1 cellular context compared by ENCODE assay signal in the genomic region with DNA sequence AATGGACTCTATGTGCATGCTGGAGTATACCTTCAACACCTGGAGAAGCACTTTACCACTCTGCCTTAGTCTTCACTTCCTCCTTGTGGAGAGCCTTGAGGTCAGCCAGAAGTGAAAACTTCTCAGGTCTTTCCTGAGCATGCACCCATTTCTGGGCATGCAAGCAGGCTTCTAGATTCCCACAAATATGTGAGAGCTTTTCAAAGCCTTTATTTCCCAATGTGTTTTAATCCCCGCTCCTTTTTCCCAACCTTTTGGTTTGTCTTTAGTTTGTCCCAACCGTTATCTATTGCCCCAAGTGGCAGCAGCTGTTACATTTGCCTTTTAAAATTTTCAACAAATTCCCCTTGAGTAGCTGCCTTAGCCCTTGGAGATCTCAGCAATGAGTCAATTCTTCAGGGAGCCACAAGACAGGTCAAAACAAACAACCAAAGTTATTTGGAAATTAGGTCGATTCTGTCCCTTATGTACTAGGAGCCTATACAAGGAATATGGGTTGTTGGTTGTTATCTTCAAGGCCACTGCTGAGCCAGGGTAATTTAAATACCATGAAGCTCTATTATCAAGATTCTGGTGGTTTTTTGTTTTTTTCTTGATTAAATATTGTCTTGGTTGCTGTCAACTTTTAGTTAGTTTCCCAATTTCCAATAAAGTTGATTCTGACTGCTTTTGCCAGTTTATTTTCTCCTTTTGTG.
TF ChIP-seq lines count a peak whose summit lies in the region.

No MANE protein-coding gene starts in this region.

TF ChIP-seq in K562, 482 proteins besides CTCF, POLR2A, EP300 and RAD21 (continued from another document and continues in another):
- TF ChIP-seq, protein P1, sequence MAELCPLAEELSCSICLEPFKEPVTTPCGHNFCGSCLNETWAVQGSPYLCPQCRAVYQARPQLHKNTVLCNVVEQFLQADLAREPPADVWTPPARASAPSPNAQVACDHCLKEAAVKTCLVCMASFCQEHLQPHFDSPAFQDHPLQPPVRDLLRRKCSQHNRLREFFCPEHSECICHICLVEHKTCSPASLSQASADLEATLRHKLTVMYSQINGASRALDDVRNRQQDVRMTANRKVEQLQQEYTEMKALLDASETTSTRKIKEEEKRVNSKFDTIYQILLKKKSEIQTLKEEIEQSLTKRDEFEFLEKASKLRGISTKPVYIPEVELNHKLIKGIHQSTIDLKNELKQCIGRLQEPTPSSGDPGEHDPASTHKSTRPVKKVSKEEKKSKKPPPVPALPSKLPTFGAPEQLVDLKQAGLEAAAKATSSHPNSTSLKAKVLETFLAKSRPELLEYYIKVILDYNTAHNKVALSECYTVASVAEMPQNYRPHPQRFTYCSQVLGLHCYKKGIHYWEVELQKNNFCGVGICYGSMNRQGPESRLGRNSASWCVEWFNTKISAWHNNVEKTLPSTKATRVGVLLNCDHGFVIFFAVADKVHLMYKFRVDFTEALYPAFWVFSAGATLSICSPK (IDR thresholded peaks at IDR 0.05; ENCODE audit: borderline replicate concordance), result no peak
- TF ChIP-seq HDAC8 (tag; IDR thresholded peaks at IDR 0.05) (no peak), ZNF79 (CRISPR knock-in tag; IDR thresholded peaks at IDR 0.05; ENCODE audit: low read depth) (no peak), BMI1 (IDR thresholded peaks at IDR 0.05; ENCODE audit: low read length) (no peak), ZNF75A (CRISPR knock-in tag; IDR thresholded peaks at IDR 0.05) (no peak), NUFIP1 (IDR thresholded peaks at IDR 0.05; ENCODE audit: partially characterized antibody) (no peak), ZNF551 (CRISPR knock-in tag; IDR thresholded peaks at IDR 0.05) (no peak), CSDE1 (IDR thresholded peaks at IDR 0.05) (no peak), FOXP1 (CRISPR knock-in tag; IDR thresholded peaks at IDR 0.05) (no peak), POLR3A (IDR thresholded peaks at IDR 0.05; ENCODE audit: borderline replicate concordance, extremely low read depth, insufficient read depth, insufficient read length) (no peak), SOX6 (IDR thresholded peaks at IDR 0.05) (no peak)
- TF ChIP-seq, protein P2, sequence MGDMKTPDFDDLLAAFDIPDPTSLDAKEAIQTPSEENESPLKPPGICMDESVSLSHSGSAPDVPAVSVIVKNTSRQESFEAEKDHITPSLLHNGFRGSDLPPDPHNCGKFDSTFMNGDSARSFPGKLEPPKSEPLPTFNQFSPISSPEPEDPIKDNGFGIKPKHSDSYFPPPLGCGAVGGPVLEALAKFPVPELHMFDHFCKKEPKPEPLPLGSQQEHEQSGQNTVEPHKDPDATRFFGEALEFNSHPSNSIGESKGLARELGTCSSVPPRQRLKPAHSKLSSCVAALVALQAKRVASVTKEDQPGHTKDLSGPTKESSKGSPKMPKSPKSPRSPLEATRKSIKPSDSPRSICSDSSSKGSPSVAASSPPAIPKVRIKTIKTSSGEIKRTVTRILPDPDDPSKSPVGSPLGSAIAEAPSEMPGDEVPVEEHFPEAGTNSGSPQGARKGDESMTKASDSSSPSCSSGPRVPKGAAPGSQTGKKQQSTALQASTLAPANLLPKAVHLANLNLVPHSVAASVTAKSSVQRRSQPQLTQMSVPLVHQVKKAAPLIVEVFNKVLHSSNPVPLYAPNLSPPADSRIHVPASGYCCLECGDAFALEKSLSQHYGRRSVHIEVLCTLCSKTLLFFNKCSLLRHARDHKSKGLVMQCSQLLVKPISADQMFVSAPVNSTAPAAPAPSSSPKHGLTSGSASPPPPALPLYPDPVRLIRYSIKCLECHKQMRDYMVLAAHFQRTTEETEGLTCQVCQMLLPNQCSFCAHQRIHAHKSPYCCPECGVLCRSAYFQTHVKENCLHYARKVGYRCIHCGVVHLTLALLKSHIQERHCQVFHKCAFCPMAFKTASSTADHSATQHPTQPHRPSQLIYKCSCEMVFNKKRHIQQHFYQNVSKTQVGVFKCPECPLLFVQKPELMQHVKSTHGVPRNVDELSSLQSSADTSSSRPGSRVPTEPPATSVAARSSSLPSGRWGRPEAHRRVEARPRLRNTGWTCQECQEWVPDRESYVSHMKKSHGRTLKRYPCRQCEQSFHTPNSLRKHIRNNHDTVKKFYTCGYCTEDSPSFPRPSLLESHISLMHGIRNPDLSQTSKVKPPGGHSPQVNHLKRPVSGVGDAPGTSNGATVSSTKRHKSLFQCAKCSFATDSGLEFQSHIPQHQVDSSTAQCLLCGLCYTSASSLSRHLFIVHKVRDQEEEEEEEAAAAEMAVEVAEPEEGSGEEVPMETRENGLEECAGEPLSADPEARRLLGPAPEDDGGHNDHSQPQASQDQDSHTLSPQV (IDR thresholded peaks at IDR 0.05), result peak; percentile 45; the same call in 1 of the 2 replicates
- TF ChIP-seq, protein P3, sequence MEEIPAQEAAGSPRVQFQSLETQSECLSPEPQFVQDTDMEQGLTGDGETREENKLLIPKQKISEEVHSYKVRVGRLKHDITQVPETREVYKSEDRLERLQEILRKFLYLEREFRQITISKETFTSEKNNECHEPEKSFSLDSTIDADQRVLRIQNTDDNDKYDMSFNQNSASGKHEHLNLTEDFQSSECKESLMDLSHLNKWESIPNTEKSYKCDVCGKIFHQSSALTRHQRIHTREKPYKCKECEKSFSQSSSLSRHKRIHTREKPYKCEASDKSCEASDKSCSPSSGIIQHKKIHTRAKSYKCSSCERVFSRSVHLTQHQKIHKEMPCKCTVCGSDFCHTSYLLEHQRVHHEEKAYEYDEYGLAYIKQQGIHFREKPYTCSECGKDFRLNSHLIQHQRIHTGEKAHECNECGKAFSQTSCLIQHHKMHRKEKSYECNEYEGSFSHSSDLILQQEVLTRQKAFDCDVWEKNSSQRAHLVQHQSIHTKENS (CRISPR knock-in tag; IDR thresholded peaks at IDR 0.05), result no peak
- TF ChIP-seq, protein P4, sequence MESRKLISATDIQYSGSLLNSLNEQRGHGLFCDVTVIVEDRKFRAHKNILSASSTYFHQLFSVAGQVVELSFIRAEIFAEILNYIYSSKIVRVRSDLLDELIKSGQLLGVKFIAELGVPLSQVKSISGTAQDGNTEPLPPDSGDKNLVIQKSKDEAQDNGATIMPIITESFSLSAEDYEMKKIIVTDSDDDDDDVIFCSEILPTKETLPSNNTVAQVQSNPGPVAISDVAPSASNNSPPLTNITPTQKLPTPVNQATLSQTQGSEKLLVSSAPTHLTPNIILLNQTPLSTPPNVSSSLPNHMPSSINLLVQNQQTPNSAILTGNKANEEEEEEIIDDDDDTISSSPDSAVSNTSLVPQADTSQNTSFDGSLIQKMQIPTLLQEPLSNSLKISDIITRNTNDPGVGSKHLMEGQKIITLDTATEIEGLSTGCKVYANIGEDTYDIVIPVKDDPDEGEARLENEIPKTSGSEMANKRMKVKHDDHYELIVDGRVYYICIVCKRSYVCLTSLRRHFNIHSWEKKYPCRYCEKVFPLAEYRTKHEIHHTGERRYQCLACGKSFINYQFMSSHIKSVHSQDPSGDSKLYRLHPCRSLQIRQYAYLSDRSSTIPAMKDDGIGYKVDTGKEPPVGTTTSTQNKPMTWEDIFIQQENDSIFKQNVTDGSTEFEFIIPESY (CRISPR knock-in tag; IDR thresholded peaks at IDR 0.05), result no peak
- TF ChIP-seq, protein P5, sequence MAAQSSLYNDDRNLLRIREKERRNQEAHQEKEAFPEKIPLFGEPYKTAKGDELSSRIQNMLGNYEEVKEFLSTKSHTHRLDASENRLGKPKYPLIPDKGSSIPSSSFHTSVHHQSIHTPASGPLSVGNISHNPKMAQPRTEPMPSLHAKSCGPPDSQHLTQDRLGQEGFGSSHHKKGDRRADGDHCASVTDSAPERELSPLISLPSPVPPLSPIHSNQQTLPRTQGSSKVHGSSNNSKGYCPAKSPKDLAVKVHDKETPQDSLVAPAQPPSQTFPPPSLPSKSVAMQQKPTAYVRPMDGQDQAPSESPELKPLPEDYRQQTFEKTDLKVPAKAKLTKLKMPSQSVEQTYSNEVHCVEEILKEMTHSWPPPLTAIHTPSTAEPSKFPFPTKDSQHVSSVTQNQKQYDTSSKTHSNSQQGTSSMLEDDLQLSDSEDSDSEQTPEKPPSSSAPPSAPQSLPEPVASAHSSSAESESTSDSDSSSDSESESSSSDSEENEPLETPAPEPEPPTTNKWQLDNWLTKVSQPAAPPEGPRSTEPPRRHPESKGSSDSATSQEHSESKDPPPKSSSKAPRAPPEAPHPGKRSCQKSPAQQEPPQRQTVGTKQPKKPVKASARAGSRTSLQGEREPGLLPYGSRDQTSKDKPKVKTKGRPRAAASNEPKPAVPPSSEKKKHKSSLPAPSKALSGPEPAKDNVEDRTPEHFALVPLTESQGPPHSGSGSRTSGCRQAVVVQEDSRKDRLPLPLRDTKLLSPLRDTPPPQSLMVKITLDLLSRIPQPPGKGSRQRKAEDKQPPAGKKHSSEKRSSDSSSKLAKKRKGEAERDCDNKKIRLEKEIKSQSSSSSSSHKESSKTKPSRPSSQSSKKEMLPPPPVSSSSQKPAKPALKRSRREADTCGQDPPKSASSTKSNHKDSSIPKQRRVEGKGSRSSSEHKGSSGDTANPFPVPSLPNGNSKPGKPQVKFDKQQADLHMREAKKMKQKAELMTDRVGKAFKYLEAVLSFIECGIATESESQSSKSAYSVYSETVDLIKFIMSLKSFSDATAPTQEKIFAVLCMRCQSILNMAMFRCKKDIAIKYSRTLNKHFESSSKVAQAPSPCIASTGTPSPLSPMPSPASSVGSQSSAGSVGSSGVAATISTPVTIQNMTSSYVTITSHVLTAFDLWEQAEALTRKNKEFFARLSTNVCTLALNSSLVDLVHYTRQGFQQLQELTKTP (IDR thresholded peaks at IDR 0.05; ENCODE audit: low read depth in 1 of 2, partially characterized antibody in 2 of 2), result peak in 1 of 2 experiments; percentile 14
- TF ChIP-seq, protein P6, sequence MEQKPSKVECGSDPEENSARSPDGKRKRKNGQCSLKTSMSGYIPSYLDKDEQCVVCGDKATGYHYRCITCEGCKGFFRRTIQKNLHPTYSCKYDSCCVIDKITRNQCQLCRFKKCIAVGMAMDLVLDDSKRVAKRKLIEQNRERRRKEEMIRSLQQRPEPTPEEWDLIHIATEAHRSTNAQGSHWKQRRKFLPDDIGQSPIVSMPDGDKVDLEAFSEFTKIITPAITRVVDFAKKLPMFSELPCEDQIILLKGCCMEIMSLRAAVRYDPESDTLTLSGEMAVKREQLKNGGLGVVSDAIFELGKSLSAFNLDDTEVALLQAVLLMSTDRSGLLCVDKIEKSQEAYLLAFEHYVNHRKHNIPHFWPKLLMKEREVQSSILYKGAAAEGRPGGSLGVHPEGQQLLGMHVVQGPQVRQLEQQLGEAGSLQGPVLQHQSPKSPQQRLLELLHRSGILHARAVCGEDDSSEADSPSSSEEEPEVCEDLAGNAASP (IDR thresholded peaks at IDR 0.05), result no peak
- TF ChIP-seq, protein P7, sequence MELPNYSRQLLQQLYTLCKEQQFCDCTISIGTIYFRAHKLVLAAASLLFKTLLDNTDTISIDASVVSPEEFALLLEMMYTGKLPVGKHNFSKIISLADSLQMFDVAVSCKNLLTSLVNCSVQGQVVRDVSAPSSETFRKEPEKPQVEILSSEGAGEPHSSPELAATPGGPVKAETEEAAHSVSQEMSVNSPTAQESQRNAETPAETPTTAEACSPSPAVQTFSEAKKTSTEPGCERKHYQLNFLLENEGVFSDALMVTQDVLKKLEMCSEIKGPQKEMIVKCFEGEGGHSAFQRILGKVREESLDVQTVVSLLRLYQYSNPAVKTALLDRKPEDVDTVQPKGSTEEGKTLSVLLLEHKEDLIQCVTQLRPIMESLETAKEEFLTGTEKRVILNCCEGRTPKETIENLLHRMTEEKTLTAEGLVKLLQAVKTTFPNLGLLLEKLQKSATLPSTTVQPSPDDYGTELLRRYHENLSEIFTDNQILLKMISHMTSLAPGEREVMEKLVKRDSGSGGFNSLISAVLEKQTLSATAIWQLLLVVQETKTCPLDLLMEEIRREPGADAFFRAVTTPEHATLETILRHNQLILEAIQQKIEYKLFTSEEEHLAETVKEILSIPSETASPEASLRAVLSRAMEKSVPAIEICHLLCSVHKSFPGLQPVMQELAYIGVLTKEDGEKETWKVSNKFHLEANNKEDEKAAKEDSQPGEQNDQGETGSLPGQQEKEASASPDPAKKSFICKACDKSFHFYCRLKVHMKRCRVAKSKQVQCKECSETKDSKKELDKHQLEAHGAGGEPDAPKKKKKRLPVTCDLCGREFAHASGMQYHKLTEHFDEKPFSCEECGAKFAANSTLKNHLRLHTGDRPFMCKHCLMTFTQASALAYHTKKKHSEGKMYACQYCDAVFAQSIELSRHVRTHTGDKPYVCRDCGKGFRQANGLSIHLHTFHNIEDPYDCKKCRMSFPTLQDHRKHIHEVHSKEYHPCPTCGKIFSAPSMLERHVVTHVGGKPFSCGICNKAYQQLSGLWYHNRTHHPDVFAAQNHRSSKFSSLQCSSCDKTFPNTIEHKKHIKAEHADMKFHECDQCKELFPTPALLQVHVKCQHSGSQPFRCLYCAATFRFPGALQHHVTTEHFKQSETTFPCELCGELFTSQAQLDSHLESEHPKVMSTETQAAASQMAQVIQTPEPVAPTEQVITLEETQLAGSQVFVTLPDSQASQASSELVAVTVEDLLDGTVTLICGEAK (IDR thresholded peaks at IDR 0.05), result peak; percentile 70; the same call in 1 of the 2 replicates
- TF ChIP-seq, protein P7 (CRISPR knock-in tag; IDR thresholded peaks at IDR 0.05), result no peak
- TF ChIP-seq, protein P8, sequence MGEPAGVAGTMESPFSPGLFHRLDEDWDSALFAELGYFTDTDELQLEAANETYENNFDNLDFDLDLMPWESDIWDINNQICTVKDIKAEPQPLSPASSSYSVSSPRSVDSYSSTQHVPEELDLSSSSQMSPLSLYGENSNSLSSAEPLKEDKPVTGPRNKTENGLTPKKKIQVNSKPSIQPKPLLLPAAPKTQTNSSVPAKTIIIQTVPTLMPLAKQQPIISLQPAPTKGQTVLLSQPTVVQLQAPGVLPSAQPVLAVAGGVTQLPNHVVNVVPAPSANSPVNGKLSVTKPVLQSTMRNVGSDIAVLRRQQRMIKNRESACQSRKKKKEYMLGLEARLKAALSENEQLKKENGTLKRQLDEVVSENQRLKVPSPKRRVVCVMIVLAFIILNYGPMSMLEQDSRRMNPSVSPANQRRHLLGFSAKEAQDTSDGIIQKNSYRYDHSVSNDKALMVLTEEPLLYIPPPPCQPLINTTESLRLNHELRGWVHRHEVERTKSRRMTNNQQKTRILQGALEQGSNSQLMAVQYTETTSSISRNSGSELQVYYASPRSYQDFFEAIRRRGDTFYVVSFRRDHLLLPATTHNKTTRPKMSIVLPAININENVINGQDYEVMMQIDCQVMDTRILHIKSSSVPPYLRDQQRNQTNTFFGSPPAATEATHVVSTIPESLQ (CRISPR knock-in tag; IDR thresholded peaks at IDR 0.05), result no peak
